1 cellular context compared by ENCODE assay signal in the genomic region with DNA sequence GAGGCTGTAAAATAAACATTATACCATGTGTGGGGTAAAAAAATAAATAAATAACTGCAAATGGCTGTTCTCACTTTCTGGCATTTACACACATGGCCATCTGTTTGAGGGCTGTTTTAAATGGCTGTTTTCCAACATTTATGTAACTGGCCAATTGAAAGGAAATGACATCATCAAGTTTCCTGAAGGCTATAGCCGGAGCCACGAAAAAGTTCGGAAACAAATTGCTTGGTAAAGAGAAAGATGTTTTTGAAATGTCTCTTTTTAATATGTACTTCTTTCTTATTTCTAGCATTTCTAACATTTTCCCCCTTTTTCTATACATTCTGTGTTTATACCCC.
TF ChIP-seq lines count a peak whose summit lies in the region.

No MANE protein-coding gene starts in this region.

TF ChIP-seq in GM23338, 12 proteins besides CTCF, POLR2A, EP300 and RAD21 (continued from another document):
- TF ChIP-seq, protein P1, sequence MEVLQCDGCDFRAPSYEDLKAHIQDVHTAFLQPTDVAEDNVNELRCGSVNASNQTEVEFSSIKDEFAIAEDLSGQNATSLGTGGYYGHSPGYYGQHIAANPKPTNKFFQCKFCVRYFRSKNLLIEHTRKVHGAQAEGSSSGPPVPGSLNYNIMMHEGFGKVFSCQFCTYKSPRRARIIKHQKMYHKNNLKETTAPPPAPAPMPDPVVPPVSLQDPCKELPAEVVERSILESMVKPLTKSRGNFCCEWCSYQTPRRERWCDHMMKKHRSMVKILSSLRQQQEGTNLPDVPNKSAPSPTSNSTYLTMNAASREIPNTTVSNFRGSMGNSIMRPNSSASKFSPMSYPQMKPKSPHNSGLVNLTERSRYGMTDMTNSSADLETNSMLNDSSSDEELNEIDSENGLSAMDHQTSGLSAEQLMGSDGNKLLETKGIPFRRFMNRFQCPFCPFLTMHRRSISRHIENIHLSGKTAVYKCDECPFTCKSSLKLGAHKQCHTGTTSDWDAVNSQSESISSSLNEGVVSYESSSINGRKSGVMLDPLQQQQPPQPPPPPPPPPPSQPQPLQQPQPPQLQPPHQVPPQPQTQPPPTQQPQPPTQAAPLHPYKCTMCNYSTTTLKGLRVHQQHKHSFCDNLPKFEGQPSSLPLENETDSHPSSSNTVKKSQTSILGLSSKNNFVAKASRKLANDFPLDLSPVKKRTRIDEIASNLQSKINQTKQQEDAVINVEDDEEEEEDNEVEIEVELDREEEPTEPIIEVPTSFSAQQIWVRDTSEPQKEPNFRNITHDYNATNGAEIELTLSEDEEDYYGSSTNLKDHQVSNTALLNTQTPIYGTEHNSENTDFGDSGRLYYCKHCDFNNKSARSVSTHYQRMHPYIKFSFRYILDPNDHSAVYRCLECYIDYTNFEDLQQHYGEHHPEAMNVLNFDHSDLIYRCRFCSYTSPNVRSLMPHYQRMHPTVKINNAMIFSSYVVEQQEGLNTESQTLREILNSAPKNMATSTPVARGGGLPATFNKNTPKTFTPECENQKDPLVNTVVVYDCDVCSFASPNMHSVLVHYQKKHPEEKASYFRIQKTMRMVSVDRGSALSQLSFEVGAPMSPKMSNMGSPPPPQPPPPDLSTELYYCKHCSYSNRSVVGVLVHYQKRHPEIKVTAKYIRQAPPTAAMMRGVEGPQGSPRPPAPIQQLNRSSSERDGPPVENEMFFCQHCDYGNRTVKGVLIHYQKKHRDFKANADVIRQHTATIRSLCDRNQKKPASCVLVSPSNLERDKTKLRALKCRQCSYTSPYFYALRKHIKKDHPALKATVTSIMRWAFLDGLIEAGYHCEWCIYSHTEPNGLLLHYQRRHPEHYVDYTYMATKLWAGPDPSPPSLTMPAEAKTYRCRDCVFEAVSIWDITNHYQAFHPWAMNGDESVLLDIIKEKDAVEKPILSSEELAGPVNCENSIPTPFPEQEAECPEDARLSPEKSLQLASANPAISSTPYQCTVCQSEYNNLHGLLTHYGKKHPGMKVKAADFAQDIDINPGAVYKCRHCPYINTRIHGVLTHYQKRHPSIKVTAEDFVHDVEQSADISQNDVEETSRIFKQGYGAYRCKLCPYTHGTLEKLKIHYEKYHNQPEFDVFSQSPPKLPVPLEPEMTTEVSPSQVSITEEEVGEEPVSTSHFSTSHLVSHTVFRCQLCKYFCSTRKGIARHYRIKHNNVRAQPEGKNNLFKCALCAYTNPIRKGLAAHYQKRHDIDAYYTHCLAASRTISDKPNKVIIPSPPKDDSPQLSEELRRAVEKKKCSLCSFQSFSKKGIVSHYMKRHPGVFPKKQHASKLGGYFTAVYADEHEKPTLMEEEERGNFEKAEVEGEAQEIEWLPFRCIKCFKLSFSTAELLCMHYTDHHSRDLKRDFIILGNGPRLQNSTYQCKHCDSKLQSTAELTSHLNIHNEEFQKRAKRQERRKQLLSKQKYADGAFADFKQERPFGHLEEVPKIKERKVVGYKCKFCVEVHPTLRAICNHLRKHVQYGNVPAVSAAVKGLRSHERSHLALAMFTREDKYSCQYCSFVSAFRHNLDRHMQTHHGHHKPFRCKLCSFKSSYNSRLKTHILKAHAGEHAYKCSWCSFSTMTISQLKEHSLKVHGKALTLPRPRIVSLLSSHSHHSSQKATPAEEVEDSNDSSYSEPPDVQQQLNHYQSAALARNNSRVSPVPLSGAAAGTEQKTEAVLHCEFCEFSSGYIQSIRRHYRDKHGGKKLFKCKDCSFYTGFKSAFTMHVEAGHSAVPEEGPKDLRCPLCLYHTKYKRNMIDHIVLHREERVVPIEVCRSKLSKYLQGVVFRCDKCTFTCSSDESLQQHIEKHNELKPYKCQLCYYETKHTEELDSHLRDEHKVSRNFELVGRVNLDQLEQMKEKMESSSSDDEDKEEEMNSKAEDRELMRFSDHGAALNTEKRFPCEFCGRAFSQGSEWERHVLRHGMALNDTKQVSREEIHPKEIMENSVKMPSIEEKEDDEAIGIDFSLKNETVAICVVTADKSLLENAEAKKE (CRISPR knock-in tag; IDR thresholded peaks at IDR 0.05): no peak
- TF ChIP-seq POLR2AphosphoS5 (IDR thresholded peaks at IDR 0.05; ENCODE audit: low read depth): no peak
- no peak for TF ChIP-seq ZNF331 (CRISPR knock-in tag; IDR thresholded peaks at IDR 0.05; ENCODE audit: low read depth)
